9 cellular contexts compared by ENCODE assay signal in the genomic region with DNA sequence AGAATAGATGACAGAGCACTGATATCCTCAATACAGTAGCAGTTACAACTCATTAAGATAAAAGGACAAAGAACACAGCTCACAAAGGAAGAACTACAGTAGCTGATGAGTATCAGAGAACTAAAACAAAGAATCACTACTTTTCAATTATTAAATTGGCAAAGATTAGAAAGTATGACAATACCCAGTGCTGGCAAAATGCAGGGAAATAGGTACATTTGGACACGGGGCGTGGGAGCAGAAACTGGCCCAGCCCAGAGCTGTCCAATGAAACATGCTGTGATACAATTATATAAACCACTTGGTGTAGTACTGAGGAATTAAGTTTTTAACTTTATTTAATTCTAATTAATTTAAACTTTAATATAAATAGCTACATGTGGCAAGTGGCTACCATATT.
"Had no signal": no experiment of that assay in that cellular context is flagged by ENCODE, and none has a peak within 500 bp of the region (broad histone marks: within the 10 kb centered on the region; RNA-seq: fewer than 3 reads in every experiment).

No MANE protein-coding gene starts in this region.

- H3K27ac Mint-ChIP-seq: GM23338, H9, HFFc6 had no signal

- H3K9me3 Mint-ChIP-seq: GM23338, H9, HFFc6 had no signal

- H3K9me3 ChIP-seq: HAP-1 had no signal

- H3K4me3 ChIP-seq: GM23248, GM23338, HAP-1 had no signal

- ATAC-seq: GM23338, HCT116 had no signal

- H3K4me1 ChIP-seq: HAP-1 had no signal

- H3K36me3 ChIP-seq: HAP-1 had no signal

- DNase-seq: GM23248, GOT3, H7, H9, HCEC 1CT, HFFc6 had no signal

- H3K4me3 Mint-ChIP-seq: GM23338, H9, HFFc6 had no signal

- H3K27ac ChIP-seq: GM23248 had no signal
